ENCODE assay signal across 11 cellular contexts in genomic region chr18:1958798-1959197, GRCh38.
"Had no signal": no experiment of that assay in that cellular context is flagged by ENCODE, and none has a peak within 500 bp of the region (broad histone marks: within the 10 kb centered on the region; RNA-seq: fewer than 3 reads in every experiment).

No MANE protein-coding gene starts in this region.

- FAIRE-seq: H1, H54 had no signal

- H2AFZ ChIP-seq: GM23248, GM23338 had no signal

- H3K27ac ChIP-seq: GM23248 had no signal

- H3K4me1 ChIP-seq: HAP-1 had no signal

- H3K4me2 ChIP-seq: GM23338 had no signal

- H3K4me3 ChIP-seq: GM23248, GM23338, HAP-1 had no signal

- H3K27ac Mint-ChIP-seq: GM23338, H9, HFFc6 had no signal

- H3K4me3 Mint-ChIP-seq: GM23338, H9, HFFc6 had no signal

- DNase-seq: GM23248, GOT3, H7, H9, HCEC 1CT, HFFc6 had no signal

- ATAC-seq: GM23338, HCT116 had no signal

- H3K36me3 ChIP-seq: HAP-1 had no signal

- H3K4me1 Mint-ChIP-seq: GM23338, H9 had no signal

- H3K9ac ChIP-seq: GM23248 had no signal
